6 cellular contexts compared by ENCODE assay signal in the genomic region with DNA sequence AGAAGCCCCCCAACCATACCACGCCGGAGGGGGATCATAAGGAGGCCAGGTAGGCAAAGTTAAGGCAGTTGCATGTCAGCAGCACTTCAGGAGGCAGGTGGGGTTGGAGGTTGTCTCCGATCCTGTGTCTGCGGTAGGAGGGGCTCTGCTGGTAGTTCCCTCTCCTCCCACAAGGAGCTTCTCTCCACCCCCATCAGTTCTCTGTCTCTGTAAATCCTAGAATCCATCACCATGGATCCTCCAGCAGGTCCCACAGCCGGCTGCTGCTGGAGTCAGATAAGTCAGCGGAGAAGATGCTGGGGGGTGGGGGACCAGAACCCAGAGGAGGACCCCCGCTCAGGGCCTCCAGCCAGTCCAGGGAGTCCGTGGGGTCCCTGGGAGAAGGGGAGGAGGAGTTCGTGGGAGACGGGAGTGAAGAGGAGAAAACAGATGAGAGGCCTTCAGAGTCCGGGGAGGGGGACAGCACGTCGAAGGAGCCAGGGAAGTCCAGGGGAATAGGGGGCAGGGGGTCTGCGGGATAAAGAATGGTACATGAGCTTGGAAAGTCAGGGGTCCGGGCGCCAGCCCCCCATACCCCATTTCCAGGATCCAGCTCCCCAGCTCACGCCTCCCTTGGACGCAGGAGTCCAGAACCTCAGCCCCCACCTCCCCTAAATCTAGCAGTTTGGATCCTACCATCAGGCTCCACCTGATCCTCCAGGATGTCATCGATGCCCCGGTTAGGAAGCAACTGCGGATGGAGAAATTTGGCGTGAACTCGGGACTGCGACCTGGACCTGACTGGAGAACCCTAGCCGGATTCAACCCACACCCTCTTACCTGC. TPM values are rescaled to one million over a fixed set of nuclear protein-coding genes. Genes with fewer than 3 reads are reported as not detected.
A peak's percentile ranks its signal among the peaks of the same experiment; 100 is the strongest.
DNase-seq lines count a peak whose midpoint lies in the region; ATAC-seq and TF ChIP-seq lines count a peak whose summit lies in the region.

No MANE protein-coding gene starts in this region.

- H3K27me3 Mint-ChIP-seq in naive B cell, result no peaks in the 10 kb centered on the region

- DNase-seq in NOMO-1 treated with DMSO at 0.1 percent for 48 hours (lab: John Stamatoyannopoulos, UW; ENCODE audit: unreplicated experiment) (peak; percentile 3), NOMO-1 treated with dmso at 0.1 percent for 144 hours (lab: John Stamatoyannopoulos, UW; ENCODE audit: unreplicated experiment) (no peak), ascending aorta (ENCODE audit: low spot score in 2 of 2) (no peak), naive B cell (no peak)

- TF ChIP-seq CTCF in ascending aorta (IDR thresholded peaks at IDR 0.05), result no peak

- intact Hi-C loops in ascending aorta (cut with DNase I), result loop anchor here (5.0 to 10.0 kb wide), 2 partner anchors 124 to 348 kb away; partner anchors contain the start of genes HSD17B14, SYNGR4 and TMEM143

- H3K9me3 Mint-ChIP-seq in naive B cell, result peaks cover 0 to 3% (median 0%) of the 10 kb centered on the region in 7 donors

- H3K4me3 ChIP-seq in ascending aorta, result peak overlapping the region; percentile 64 to 75

- H3K4me3 Mint-ChIP-seq in naive B cell, result peak overlapping the region; percentile 78 to 95 (median 92)

- peaks cover 12 to 18% of the 10 kb centered on the region in 2 donors for H3K4me1 ChIP-seq in ascending aorta

- peak overlapping the region in 2 of 6 donors; percentile 50 to 72 for H3K27ac Mint-ChIP-seq in naive B cell

- H3K27ac ChIP-seq in ascending aorta, result peak overlapping the region in 1 of 2 donors; percentile 46

- H3K4me1 Mint-ChIP-seq in naive B cell, result peaks cover 15 to 30% (median 28%) of the 10 kb centered on the region in 3 donors

- H3K27me3 ChIP-seq in ascending aorta, result no peaks in the 10 kb centered on the region

- H3K36me3 ChIP-seq in ascending aorta, result no peaks in the 10 kb centered on the region

- no peaks in the 10 kb centered on the region for H3K36me3 Mint-ChIP-seq in naive B cell

- ATAC-seq in naive B cell (ENCODE audit: low read depth in 2 of 2) (no peak), HG02678 (IDR thresholded peaks at IDR 0.05; ENCODE audit: unreplicated experiment) (no peak), HG03280 (IDR thresholded peaks at IDR 0.05; ENCODE audit: unreplicated experiment) (no peak)

- no peaks in the 10 kb centered on the region for H3K9me3 ChIP-seq in ascending aorta

RNA-seq across cellular contexts. Expression of gene MAMSTR, which starts 6.3 kb away (rescaled TPM):
- total RNA-seq in ascending aorta, result 0.32 TPM
- under 1 TPM in 5 of 6 donors, not detected in 1; 0.21 to 0.70 (median 0.31) TPM for polyA plus RNA-seq in naive B cell (ENCODE audit: low read depth in 6 of 6)

RNA-seq across cellular contexts. Expression of gene FUT2, which starts 17.5 kb away (rescaled TPM):
- not detected for total RNA-seq in ascending aorta
- polyA plus RNA-seq in naive B cell (ENCODE audit: low read depth in 6 of 6), result under 1 TPM in 3 of 6 donors, not detected in 3; 0.11 to 0.26 (median 0.17) TPM

RNA-seq across cellular contexts. Expression of gene RASIP1, which starts 27.2 kb away (rescaled TPM):
- 85.9 TPM for total RNA-seq in ascending aorta
- under 1 TPM in 1 of 6 donors, not detected in 5; 0.48 TPM for polyA plus RNA-seq in naive B cell (ENCODE audit: low read depth in 6 of 6)

RNA-seq across cellular contexts. Expression of gene IZUMO1, which starts 33.5 kb away (rescaled TPM):
- total RNA-seq in ascending aorta, result not detected
- polyA plus RNA-seq in naive B cell (ENCODE audit: low read depth in 6 of 6), result not detected

RNA-seq across cellular contexts. Expression of gene FUT1, which starts 39.2 kb away (rescaled TPM):
- 3.8 TPM for total RNA-seq in ascending aorta
- polyA plus RNA-seq in naive B cell (ENCODE audit: low read depth in 6 of 6), result not detected
